Comparison of ENCODE assay signal across 16 cellular contexts in genomic region chr19:38268539-38268938, GRCh38. TPM values are rescaled to one million over a fixed set of nuclear protein-coding genes. Genes with fewer than 3 reads are reported as not detected.
DNase-seq lines count a peak whose midpoint lies in the region; ATAC-seq and TF ChIP-seq lines count a peak whose summit lies in the region.
"Had no signal": no experiment of that assay in that cellular context is flagged by ENCODE, and none has a peak within 500 bp of the region (broad histone marks: within the 10 kb centered on the region; RNA-seq: fewer than 3 reads in every experiment).

No MANE protein-coding gene starts in this region.

- H3K36me3 ChIP-seq in colonic mucosa (no peaks in the 10 kb centered on the region), mucosa of stomach (ENCODE audit: control insufficient read depth, insufficient read depth, low read length) (no peaks in the 10 kb centered on the region)
- H3K36me3 ChIP-seq: gastroesophageal sphincter had no signal

- H3K4me1 ChIP-seq in colonic mucosa (peaks cover 23% of the 10 kb centered on the region), mucosa of stomach (ENCODE audit: control insufficient read depth, insufficient read depth, low read length) (peaks cover 67% of the 10 kb centered on the region)

- H3K4me3 ChIP-seq in colonic mucosa (peak overlapping the region; percentile 12), mucosa of stomach (ENCODE audit: low read length) (no peak overlapping the region)
- H3K4me3 ChIP-seq: gastroesophageal sphincter had no signal

- H3K27me3 ChIP-seq in colonic mucosa (no peaks in the 10 kb centered on the region), mucosa of stomach (ENCODE audit: control insufficient read depth, insufficient read depth, low read length) (no peaks in the 10 kb centered on the region)

- DNase-seq in NCI-H2227 treated with DMSO at 0.1 percent for 48 hours (lab: John Stamatoyannopoulos, UW), result peak; percentile 97
- no peak for DNase-seq in colonic mucosa
- no peak for DNase-seq in MV-4-11 (lab: John Stamatoyannopoulos, UW)
- DNase-seq: activated CD4-positive, alpha-beta T cell treated with anti-CD3 and anti-CD28 coated beads for 36 hours; activated T-cell treated with anti-CD3 and anti-CD28 coated beads, Interleukin-2, amount 50 U/mL, for 48 hours; amygdala; effector CD4-positive, alpha-beta T cell; NCI-H226 had no signal

- H3K9me3 ChIP-seq in colonic mucosa (no peaks in the 10 kb centered on the region), mucosa of stomach (ENCODE audit: control insufficient read depth, low read length) (no peaks in the 10 kb centered on the region)
- H3K9me3 ChIP-seq: gastroesophageal sphincter had no signal

- intact Hi-C loops in colonic mucosa (cut with DNase I), result no loop called here

- H3K9ac ChIP-seq in colonic mucosa (ENCODE audit: low read depth in 2 of 2, low read length in 2 of 2) (peak overlapping the region in 1 of 2 donors; percentile 98), mucosa of stomach (ENCODE audit: low read length) (peak overlapping the region; percentile 32)

- ATAC-seq in HG03196 (IDR thresholded peaks at IDR 0.05; ENCODE audit: unreplicated experiment) (no peak), GM19328 (IDR thresholded peaks at IDR 0.05; ENCODE audit: unreplicated experiment) (no peak), HG02610 (IDR thresholded peaks at IDR 0.05; ENCODE audit: unreplicated experiment) (no peak)
- ATAC-seq: activated CD4-positive, alpha-beta T cell treated with anti-CD3 and anti-CD28 coated beads for 36 hours; gastroesophageal sphincter; sciatic nerve had no signal

- peak overlapping the region; percentile 93 for H3K27ac ChIP-seq in 22Rv1
- peak overlapping the region; percentile 93 for H3K27ac ChIP-seq in colonic mucosa
- H3K27ac ChIP-seq: gastroesophageal sphincter had no signal

- TF ChIP-seq CTCF in 22Rv1 (IDR thresholded peaks at IDR 0.05) (no peak), colonic mucosa (IDR thresholded peaks at IDR 0.05) (no peak)

RNA-seq across cellular contexts. Expression of gene SPINT2, which starts 4.2 kb away (rescaled TPM):
- total RNA-seq in colonic mucosa, result 100 to 1,000 TPM; 790 to 935 TPM
- total RNA-seq: A673 had no signal

RNA-seq across cellular contexts. Expression of gene PPP1R14A, which starts 12.4 kb away (rescaled TPM):
- total RNA-seq in colonic mucosa, result 10 to 100 TPM; 11.0 to 27.8 TPM
- total RNA-seq: A673 had no signal

RNA-seq across cellular contexts. Expression of gene C19orf33, which starts 35.5 kb away (rescaled TPM):
- 100 to 1,000 TPM; 111 to 159 TPM for total RNA-seq in colonic mucosa
- total RNA-seq: A673; activated CD4-positive, alpha-beta T cell treated with anti-CD3 and anti-CD28 coated beads for 36 hours had no signal

RNA-seq across cellular contexts. Expression of gene DPF1, which starts 44.5 kb away (rescaled TPM):
- total RNA-seq in colonic mucosa, result not detected
- total RNA-seq: gastroesophageal sphincter, sciatic nerve had no signal

RNA-seq across cellular contexts. Expression of gene YIF1B, which starts 47.2 kb away (rescaled TPM):
- 10 to 100 TPM; 28.8 to 58.3 TPM for total RNA-seq in colonic mucosa
